In the genomic region with DNA sequence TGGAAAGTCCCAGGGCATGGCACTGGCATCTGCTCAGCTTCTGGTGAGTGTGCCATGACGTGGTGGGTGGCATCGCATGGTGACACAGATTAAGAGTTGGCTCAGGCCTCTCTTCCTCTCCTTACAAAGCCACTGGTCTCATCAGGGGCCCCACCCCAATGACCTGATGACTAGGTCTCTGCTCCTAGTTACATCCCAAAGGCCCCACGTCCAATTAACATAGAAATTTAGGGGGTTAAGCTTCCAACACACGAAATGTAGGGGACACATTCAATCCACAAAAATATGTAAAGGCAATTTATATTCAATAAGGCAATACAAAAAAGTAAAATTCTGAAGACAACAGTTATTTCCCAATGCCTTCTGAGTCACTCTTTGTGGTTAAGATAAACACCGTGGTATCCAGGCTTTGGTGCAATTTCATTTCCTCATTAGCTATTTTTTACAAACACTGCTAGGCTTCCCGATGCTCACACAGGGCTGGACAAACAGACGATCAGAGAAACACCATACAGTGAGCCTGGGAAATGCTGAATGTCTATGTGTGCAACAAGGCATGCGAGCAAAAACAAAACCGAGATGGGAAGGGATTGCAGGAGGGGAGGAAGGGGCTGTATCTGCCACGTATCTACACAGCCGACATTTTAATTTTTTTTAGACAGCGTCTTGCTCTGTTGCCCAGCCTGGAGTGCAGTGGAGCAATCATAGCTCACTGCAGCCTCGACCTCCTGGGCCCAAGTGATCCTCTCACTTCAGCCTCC, we compare ENCODE assay signal across 1 cellular context.
TF ChIP-seq lines count a peak whose summit lies in the region.

No MANE protein-coding gene starts in this region.

TF ChIP-seq in GM12878, 131 proteins besides CTCF, POLR2A, EP300 and RAD21 (continued from another document and continues in another):
- TF ChIP-seq, protein P1, sequence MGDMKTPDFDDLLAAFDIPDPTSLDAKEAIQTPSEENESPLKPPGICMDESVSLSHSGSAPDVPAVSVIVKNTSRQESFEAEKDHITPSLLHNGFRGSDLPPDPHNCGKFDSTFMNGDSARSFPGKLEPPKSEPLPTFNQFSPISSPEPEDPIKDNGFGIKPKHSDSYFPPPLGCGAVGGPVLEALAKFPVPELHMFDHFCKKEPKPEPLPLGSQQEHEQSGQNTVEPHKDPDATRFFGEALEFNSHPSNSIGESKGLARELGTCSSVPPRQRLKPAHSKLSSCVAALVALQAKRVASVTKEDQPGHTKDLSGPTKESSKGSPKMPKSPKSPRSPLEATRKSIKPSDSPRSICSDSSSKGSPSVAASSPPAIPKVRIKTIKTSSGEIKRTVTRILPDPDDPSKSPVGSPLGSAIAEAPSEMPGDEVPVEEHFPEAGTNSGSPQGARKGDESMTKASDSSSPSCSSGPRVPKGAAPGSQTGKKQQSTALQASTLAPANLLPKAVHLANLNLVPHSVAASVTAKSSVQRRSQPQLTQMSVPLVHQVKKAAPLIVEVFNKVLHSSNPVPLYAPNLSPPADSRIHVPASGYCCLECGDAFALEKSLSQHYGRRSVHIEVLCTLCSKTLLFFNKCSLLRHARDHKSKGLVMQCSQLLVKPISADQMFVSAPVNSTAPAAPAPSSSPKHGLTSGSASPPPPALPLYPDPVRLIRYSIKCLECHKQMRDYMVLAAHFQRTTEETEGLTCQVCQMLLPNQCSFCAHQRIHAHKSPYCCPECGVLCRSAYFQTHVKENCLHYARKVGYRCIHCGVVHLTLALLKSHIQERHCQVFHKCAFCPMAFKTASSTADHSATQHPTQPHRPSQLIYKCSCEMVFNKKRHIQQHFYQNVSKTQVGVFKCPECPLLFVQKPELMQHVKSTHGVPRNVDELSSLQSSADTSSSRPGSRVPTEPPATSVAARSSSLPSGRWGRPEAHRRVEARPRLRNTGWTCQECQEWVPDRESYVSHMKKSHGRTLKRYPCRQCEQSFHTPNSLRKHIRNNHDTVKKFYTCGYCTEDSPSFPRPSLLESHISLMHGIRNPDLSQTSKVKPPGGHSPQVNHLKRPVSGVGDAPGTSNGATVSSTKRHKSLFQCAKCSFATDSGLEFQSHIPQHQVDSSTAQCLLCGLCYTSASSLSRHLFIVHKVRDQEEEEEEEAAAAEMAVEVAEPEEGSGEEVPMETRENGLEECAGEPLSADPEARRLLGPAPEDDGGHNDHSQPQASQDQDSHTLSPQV (IDR thresholded peaks at IDR 0.05) = no peak
- TF ChIP-seq, protein P2, sequence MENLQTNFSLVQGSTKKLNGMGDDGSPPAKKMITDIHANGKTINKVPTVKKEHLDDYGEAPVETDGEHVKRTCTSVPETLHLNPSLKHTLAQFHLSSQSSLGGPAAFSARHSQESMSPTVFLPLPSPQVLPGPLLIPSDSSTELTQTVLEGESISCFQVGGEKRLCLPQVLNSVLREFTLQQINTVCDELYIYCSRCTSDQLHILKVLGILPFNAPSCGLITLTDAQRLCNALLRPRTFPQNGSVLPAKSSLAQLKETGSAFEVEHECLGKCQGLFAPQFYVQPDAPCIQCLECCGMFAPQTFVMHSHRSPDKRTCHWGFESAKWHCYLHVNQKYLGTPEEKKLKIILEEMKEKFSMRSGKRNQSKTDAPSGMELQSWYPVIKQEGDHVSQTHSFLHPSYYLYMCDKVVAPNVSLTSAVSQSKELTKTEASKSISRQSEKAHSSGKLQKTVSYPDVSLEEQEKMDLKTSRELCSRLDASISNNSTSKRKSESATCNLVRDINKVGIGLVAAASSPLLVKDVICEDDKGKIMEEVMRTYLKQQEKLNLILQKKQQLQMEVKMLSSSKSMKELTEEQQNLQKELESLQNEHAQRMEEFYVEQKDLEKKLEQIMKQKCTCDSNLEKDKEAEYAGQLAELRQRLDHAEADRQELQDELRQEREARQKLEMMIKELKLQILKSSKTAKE (IDR thresholded peaks at IDR 0.05; ENCODE audit: low read depth, poor library complexity, severe bottlenecking) = no peak
- TF ChIP-seq, protein P3, sequence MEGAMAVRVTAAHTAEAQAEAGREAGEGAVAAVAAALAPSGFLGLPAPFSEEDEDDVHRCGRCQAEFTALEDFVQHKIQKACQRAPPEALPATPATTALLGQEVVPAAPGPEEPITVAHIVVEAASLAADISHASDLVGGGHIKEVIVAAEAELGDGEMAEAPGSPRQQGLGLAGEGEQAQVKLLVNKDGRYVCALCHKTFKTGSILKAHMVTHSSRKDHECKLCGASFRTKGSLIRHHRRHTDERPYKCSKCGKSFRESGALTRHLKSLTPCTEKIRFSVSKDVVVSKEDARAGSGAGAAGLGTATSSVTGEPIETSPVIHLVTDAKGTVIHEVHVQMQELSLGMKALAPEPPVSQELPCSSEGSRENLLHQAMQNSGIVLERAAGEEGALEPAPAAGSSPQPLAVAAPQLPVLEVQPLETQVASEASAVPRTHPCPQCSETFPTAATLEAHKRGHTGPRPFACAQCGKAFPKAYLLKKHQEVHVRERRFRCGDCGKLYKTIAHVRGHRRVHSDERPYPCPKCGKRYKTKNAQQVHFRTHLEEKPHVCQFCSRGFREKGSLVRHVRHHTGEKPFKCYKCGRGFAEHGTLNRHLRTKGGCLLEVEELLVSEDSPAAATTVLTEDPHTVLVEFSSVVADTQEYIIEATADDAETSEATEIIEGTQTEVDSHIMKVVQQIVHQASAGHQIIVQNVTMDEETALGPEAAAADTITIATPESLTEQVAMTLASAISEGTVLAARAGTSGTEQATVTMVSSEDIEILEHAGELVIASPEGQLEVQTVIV (IDR thresholded peaks at IDR 0.05; ENCODE audit: borderline replicate concordance, partially characterized antibody) = no peak
- TF ChIP-seq IKZF1 (conservative IDR thresholded peaks at IDR 0.05) = peak; percentile 82
- TF ChIP-seq YBX1 (IDR thresholded peaks at IDR 0.05) = no peak
- peak; percentile 59; the same call in 1 of the 2 replicates for TF ChIP-seq CREM (IDR thresholded peaks at IDR 0.05; ENCODE audit: low read depth)
- TF ChIP-seq CHD2 (IDR thresholded peaks at IDR 0.05; ENCODE audit: borderline replicate concordance, low read depth, low read length) = no peak
- TF ChIP-seq, protein P4, sequence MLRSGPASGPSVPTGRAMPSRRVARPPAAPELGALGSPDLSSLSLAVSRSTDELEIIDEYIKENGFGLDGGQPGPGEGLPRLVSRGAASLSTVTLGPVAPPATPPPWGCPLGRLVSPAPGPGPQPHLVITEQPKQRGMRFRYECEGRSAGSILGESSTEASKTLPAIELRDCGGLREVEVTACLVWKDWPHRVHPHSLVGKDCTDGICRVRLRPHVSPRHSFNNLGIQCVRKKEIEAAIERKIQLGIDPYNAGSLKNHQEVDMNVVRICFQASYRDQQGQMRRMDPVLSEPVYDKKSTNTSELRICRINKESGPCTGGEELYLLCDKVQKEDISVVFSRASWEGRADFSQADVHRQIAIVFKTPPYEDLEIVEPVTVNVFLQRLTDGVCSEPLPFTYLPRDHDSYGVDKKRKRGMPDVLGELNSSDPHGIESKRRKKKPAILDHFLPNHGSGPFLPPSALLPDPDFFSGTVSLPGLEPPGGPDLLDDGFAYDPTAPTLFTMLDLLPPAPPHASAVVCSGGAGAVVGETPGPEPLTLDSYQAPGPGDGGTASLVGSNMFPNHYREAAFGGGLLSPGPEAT (IDR thresholded peaks at IDR 0.05; ENCODE audit: low read depth) = peak; percentile 54; the same call in 1 of the 2 replicates
- TF ChIP-seq FOXM1 (IDR thresholded peaks at IDR 0.05; ENCODE audit: low read depth, low read length) = peak; percentile 61; the same call in 1 of the 2 replicates
- TF ChIP-seq, protein P5, sequence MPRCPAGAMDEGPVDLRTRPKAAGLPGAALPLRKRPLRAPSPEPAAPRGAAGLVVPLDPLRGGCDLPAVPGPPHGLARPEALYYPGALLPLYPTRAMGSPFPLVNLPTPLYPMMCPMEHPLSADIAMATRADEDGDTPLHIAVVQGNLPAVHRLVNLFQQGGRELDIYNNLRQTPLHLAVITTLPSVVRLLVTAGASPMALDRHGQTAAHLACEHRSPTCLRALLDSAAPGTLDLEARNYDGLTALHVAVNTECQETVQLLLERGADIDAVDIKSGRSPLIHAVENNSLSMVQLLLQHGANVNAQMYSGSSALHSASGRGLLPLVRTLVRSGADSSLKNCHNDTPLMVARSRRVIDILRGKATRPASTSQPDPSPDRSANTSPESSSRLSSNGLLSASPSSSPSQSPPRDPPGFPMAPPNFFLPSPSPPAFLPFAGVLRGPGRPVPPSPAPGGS (IDR thresholded peaks at IDR 0.05; ENCODE audit: borderline replicate concordance, insufficient read depth, low read depth, low read length, poor library complexity, severe bottlenecking) = no peak
- TF ChIP-seq GABPA (IDR thresholded peaks at IDR 0.05; ENCODE audit: low read depth) = no peak
- TF ChIP-seq RBBP5 (conservative IDR thresholded peaks at IDR 0.05) = no peak
- 0 out of 2 replicates have a peak, but pooled peaks have one; percentile 56 for TF ChIP-seq CBX5 (IDR thresholded peaks at IDR 0.05; ENCODE audit: low read depth)
- TF ChIP-seq SUPT20H (IDR thresholded peaks at IDR 0.05; ENCODE audit: borderline replicate concordance, control insufficient read depth, low read depth, low read length) = no peak
- TF ChIP-seq CREB1 (IDR thresholded peaks at IDR 0.05; ENCODE audit: low read depth) = no peak
- TF ChIP-seq TCF12 (IDR thresholded peaks at IDR 0.05; ENCODE audit: low read depth, low read length) = 0 out of 2 replicates have a peak, but pooled peaks have one; percentile 35
- TF ChIP-seq MEF2B (IDR thresholded peaks at IDR 0.05; ENCODE audit: partially characterized antibody, poor library complexity, severe bottlenecking) = peak; percentile 11
- no peak for TF ChIP-seq ASH2L (IDR thresholded peaks at IDR 0.05; ENCODE audit: borderline replicate concordance, low read depth)
- no peak for TF ChIP-seq STAT1 (conservative IDR thresholded peaks at IDR 0.05)
- peak; percentile 81 for TF ChIP-seq CBFB (IDR thresholded peaks at IDR 0.05; ENCODE audit: low read depth)
- peak; percentile 35 for TF ChIP-seq KLF5 (IDR thresholded peaks at IDR 0.05; ENCODE audit: partially characterized antibody)
- TF ChIP-seq ZBED1 (IDR thresholded peaks at IDR 0.05; ENCODE audit: borderline replicate concordance) = 0 out of 2 replicates have a peak, but pooled peaks have one; percentile 65
- peak; percentile 33; the same call in 1 of the 2 replicates for TF ChIP-seq BACH1 (IDR thresholded peaks at IDR 0.05; ENCODE audit: borderline replicate concordance)
- TF ChIP-seq HCFC1 (IDR thresholded peaks at IDR 0.05; ENCODE audit: low read length) = no peak
- TF ChIP-seq RUNX3 (IDR thresholded peaks at IDR 0.05; ENCODE audit: low read length) = peak; percentile 96
- no peak for TF ChIP-seq ZNF217 (IDR thresholded peaks at IDR 0.05)
- TF ChIP-seq NFIC (IDR thresholded peaks at IDR 0.05; ENCODE audit: low read depth, low read length) = peak; percentile 91
- no peak for TF ChIP-seq CBX3 (IDR thresholded peaks at IDR 0.05; ENCODE audit: borderline replicate concordance, low read depth)
- TF ChIP-seq NBN (IDR thresholded peaks at IDR 0.05) = peak; percentile 68
- TF ChIP-seq PAX8 (IDR thresholded peaks at IDR 0.05) = no peak
- TF ChIP-seq SP1 (IDR thresholded peaks at IDR 0.05; ENCODE audit: low read depth, low read length) = no peak
- TF ChIP-seq ZZZ3 (IDR thresholded peaks at IDR 0.05; ENCODE audit: control insufficient read depth, insufficient read length, low read depth) = no peak
- TF ChIP-seq PAX5 (IDR thresholded peaks at IDR 0.05; ENCODE audit: borderline replicate concordance, low read depth, low read length) = peak; percentile 49; the same call in 1 of the 2 replicates
- TF ChIP-seq, protein P6, sequence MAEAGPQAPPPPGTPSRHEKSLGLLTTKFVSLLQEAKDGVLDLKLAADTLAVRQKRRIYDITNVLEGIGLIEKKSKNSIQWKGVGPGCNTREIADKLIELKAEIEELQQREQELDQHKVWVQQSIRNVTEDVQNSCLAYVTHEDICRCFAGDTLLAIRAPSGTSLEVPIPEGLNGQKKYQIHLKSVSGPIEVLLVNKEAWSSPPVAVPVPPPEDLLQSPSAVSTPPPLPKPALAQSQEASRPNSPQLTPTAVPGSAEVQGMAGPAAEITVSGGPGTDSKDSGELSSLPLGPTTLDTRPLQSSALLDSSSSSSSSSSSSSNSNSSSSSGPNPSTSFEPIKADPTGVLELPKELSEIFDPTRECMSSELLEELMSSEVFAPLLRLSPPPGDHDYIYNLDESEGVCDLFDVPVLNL (IDR thresholded peaks at IDR 0.05; ENCODE audit: low read depth, low read length) = no peak
- peak; percentile 39; the same call in 1 of the 2 replicates for TF ChIP-seq ATF7 (IDR thresholded peaks at IDR 0.05; ENCODE audit: low read depth)
- TF ChIP-seq CHD1 (IDR thresholded peaks at IDR 0.05; ENCODE audit: low read depth, low read length) = no peak
- TF ChIP-seq SMC3 (IDR thresholded peaks at IDR 0.05; ENCODE audit: borderline replicate concordance, low read length) = no peak
- TF ChIP-seq, protein P7, sequence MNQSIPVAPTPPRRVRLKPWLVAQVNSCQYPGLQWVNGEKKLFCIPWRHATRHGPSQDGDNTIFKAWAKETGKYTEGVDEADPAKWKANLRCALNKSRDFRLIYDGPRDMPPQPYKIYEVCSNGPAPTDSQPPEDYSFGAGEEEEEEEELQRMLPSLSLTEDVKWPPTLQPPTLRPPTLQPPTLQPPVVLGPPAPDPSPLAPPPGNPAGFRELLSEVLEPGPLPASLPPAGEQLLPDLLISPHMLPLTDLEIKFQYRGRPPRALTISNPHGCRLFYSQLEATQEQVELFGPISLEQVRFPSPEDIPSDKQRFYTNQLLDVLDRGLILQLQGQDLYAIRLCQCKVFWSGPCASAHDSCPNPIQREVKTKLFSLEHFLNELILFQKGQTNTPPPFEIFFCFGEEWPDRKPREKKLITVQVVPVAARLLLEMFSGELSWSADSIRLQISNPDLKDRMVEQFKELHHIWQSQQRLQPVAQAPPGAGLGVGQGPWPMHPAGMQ (IDR thresholded peaks at IDR 0.05; ENCODE audit: borderline replicate concordance) = no peak
- TF ChIP-seq, protein P8, sequence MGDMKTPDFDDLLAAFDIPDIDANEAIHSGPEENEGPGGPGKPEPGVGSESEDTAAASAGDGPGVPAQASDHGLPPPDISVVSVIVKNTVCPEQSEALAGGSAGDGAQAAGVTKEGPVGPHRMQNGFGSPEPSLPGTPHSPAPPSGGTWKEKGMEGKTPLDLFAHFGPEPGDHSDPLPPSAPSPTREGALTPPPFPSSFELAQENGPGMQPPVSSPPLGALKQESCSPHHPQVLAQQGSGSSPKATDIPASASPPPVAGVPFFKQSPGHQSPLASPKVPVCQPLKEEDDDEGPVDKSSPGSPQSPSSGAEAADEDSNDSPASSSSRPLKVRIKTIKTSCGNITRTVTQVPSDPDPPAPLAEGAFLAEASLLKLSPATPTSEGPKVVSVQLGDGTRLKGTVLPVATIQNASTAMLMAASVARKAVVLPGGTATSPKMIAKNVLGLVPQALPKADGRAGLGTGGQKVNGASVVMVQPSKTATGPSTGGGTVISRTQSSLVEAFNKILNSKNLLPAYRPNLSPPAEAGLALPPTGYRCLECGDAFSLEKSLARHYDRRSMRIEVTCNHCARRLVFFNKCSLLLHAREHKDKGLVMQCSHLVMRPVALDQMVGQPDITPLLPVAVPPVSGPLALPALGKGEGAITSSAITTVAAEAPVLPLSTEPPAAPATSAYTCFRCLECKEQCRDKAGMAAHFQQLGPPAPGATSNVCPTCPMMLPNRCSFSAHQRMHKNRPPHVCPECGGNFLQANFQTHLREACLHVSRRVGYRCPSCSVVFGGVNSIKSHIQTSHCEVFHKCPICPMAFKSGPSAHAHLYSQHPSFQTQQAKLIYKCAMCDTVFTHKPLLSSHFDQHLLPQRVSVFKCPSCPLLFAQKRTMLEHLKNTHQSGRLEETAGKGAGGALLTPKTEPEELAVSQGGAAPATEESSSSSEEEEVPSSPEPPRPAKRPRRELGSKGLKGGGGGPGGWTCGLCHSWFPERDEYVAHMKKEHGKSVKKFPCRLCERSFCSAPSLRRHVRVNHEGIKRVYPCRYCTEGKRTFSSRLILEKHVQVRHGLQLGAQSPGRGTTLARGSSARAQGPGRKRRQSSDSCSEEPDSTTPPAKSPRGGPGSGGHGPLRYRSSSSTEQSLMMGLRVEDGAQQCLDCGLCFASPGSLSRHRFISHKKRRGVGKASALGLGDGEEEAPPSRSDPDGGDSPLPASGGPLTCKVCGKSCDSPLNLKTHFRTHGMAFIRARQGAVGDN (IDR thresholded peaks at IDR 0.05) = no peak
